In genomic region chr4:140602714-140603113, GRCh38 we compare ENCODE assay signal across 23 cellular contexts. TPM values are rescaled to one million over a fixed set of nuclear protein-coding genes. Genes with fewer than 3 reads are reported as not detected.
"Had no signal": no experiment of that assay in that cellular context is flagged by ENCODE, and none has a peak within 500 bp of the region (broad histone marks: within the 10 kb centered on the region; RNA-seq: fewer than 3 reads in every experiment).

No MANE protein-coding gene starts in this region.

- DNase-seq: effector memory CD4-positive, alpha-beta T cell; gastrocnemius medialis; kidney; mammary epithelial cell; naive thymus-derived CD4-positive, alpha-beta T cell; nephron progenitor cell; posterior cingulate gyrus; small intestine; stimulated activated CD4-positive, alpha-beta T cell treated with anti-CD3 and anti-CD28 coated beads, Interleukin-12 subunit alpha, Interleukin-12 subunit beta, amount 100 ng/mL, for 4 hours; stimulated activated CD4-positive, alpha-beta T cell treated with anti-CD3 and anti-CD28 coated beads, Interleukin-2, amount 100 ng/mL, for 48 hours; stimulated activated CD8-positive, alpha-beta memory T cell treated with anti-CD3 and anti-CD28 coated beads, Interleukin-4, amount 100 ng/mL, for 48 hours; stimulated activated naive CD8-positive, alpha-beta T cell treated with anti-CD3 and anti-CD28 coated beads, Interleukin-15, Interleukin-2, amounts not matched to agents 100 U/mL and 50 U/mL, for 24 hours; thyroid gland had no signal

- H3K36me3 ChIP-seq: esophagus muscularis mucosa, gastrocnemius medialis, suprapubic skin, thyroid gland had no signal

- ATAC-seq: gastrocnemius medialis; naive thymus-derived CD4-positive, alpha-beta T cell; stimulated activated naive CD8-positive, alpha-beta T cell treated with anti-CD3 and anti-CD28 coated beads, Interleukin-15, Interleukin-2, amounts not matched to agents 100 U/mL and 50 U/mL, for 24 hours had no signal

- H3K9me3 ChIP-seq: esophagus muscularis mucosa, gastrocnemius medialis, suprapubic skin, thyroid gland had no signal

- FAIRE-seq: endometrium, kidney, small intestine, urothelium cell line had no signal

- H3K27me3 ChIP-seq: esophagus muscularis mucosa, gastrocnemius medialis, suprapubic skin, thyroid gland had no signal

- H3K4me1 ChIP-seq: gastrocnemius medialis, suprapubic skin, thyroid gland had no signal

- H3K4me3 ChIP-seq: esophagus muscularis mucosa, gastrocnemius medialis, suprapubic skin, thyroid gland had no signal

RNA-seq across cellular contexts. Expression of gene UCP1, which starts 34.0 kb away (rescaled TPM):
- total RNA-seq: esophagus muscularis mucosa; fibroblast of villous mesenchyme; gastrocnemius medialis; kidney; liver; mammary epithelial cell; mesenteric fat pad; mononuclear cell; naive thymus-derived CD4-positive, alpha-beta T cell; osteocyte; pulmonary artery endothelial cell; suprapubic skin; thyroid gland had no signal
